In the genomic region with DNA sequence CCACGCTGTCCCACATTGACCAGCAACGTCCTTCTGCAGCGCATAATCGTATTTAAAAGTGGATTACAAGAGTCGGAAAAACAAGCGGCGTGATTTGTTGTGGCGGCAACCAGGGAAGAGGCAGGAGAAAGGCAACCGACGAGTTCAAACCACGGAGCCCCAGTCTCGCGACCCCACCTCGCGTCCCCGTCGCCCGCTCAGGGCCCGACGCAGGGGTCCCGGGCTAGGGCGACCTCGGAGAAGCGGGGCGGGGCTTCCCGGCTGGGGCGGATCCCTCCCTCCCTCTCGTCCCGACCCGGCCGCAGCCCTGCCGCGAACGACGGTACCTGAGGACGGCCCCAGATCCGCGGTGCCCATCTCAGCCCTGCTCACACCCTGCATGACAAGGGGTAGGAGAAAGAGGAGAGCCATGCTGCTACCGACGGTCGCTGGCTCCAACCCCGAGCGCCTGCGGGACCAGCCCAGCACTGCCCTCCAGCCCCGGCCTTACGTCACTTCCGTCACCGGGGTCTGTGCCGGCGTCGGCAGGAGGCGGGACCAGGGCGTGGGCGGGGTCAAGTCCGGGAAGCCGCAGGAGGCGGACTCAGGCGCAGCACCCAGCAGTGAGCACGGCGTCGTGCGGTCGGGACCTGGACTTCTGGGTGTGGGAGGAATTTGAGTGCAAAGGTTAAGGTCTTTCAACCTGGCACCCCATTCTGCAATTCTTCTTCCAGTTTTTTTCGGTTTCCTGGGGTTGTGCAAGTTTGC, we compare ENCODE assay signal across 1 cellular context.
TF ChIP-seq lines count a peak whose summit lies in the region.

Gene IFNGR1, minus strand, starts transcription at position 469 of the 747 bp plus-strand sequence. Its CDS starts 58 bp downstream, at position 411.

TF ChIP-seq in WTC11, 78 proteins besides CTCF, POLR2A, EP300 and RAD21 (continued from another document):
- TF ChIP-seq ARID4B (CRISPR knock-in tag; IDR thresholded peaks at IDR 0.05; ENCODE audit: borderline replicate concordance): peak; percentile 75; the same call in 1 of the 2 replicates
- TF ChIP-seq SMAD3 (CRISPR knock-in tag; IDR thresholded peaks at IDR 0.05; ENCODE audit: borderline replicate concordance): 0 out of 2 replicates have a peak, but pooled peaks have one; percentile 51
- 0 out of 2 replicates have a peak, but pooled peaks have one; percentile 82 for TF ChIP-seq E2F5 (CRISPR knock-in tag; IDR thresholded peaks at IDR 0.05)
- TF ChIP-seq PREB (CRISPR knock-in tag; IDR thresholded peaks at IDR 0.05; ENCODE audit: borderline replicate concordance): no peak; the same call in 1 of the 2 replicates
- TF ChIP-seq MYBL2 (CRISPR knock-in tag; IDR thresholded peaks at IDR 0.05): peak; percentile 45; the same call in 1 of the 2 replicates
- TF ChIP-seq ZBTB21 (CRISPR knock-in tag; IDR thresholded peaks at IDR 0.05; ENCODE audit: borderline replicate concordance): no peak
- TF ChIP-seq GABPB1 (CRISPR knock-in tag; IDR thresholded peaks at IDR 0.05): peak; percentile 89
- peak; percentile 95 for TF ChIP-seq CREM (CRISPR knock-in tag; IDR thresholded peaks at IDR 0.05)
- TF ChIP-seq ZNF416 (CRISPR knock-in tag; IDR thresholded peaks at IDR 0.05): no peak
- TF ChIP-seq, protein P1, sequence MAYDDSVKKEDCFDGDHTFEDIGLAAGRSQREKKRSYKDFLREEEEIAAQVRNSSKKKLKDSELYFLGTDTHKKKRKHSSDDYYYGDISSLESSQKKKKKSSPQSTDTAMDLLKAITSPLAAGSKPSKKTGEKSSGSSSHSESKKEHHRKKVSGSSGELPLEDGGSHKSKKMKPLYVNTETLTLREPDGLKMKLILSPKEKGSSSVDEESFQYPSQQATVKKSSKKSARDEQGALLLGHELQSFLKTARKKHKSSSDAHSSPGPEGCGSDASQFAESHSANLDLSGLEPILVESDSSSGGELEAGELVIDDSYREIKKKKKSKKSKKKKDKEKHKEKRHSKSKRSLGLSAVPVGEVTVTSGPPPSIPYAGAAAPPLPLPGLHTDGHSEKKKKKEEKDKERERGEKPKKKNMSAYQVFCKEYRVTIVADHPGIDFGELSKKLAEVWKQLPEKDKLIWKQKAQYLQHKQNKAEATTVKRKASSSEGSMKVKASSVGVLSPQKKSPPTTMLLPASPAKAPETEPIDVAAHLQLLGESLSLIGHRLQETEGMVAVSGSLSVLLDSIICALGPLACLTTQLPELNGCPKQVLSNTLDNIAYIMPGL (CRISPR knock-in tag; IDR thresholded peaks at IDR 0.05): peak; percentile 80; the same call in 1 of the 2 replicates
- TF ChIP-seq ZBTB43 (CRISPR knock-in tag; IDR thresholded peaks at IDR 0.05): peak; percentile 48; the same call in 1 of the 2 replicates
- 0 out of 2 replicates have a peak, but pooled peaks have one; percentile 26 for TF ChIP-seq FOXP4 (CRISPR knock-in tag; IDR thresholded peaks at IDR 0.05)
TF ChIP-seq in WTC11: peak in this region for 17.
